21 cellular contexts compared by ENCODE assay signal in genomic region chr12:80032967-80033366, GRCh38.
DNase-seq lines count a peak whose midpoint lies in the region; ATAC-seq and TF ChIP-seq lines count a peak whose summit lies in the region.
"Had no signal": no experiment of that assay in that cellular context is flagged by ENCODE, and none has a peak within 500 bp of the region (broad histone marks: within the 10 kb centered on the region; RNA-seq: fewer than 3 reads in every experiment).

No MANE protein-coding gene starts in this region.

- H3K4me1 ChIP-seq in right atrium auricular region = peaks cover 0 to 13% of the 10 kb centered on the region in 2 donors
- H3K4me1 ChIP-seq in heart left ventricle = peaks cover 0 to 12% (median 0%) of the 10 kb centered on the region in 12 donors
- no peaks in the 10 kb centered on the region for H3K4me1 ChIP-seq in fibroblast of lung (ENCODE audit: control insufficient read depth, extremely low read depth, insufficient read depth, low read length)
- H3K4me1 ChIP-seq in aorta (ENCODE audit: control insufficient read depth in 1 of 2, insufficient read depth in 2 of 2, low read length in 2 of 2) = peaks cover 3% of the 10 kb centered on the region in 2 donors
- H3K4me1 ChIP-seq in upper lobe of left lung = peaks cover 0 to 5% (median 0%) of the 10 kb centered on the region in 4 donors

- H3K4me2 ChIP-seq in fibroblast of lung (ENCODE audit: extremely low read depth, insufficient read depth, low read length) = peak overlapping the region; percentile 54
- H3K4me2 ChIP-seq: KMS-11 had no signal

- WGBS in heart left ventricle, 4 donors = 36 to 62% (median 51%) methylated on average over 1 of the region's 1 CpG
- 0 to 5% methylated on average over 1 of the region's 1 CpG for WGBS in aorta, 2 donors
- WGBS in upper lobe of left lung, 2 donors = 60 to 66% methylated on average over 1 of the region's 1 CpG

- intact Hi-C loops in heart left ventricle (cut with DNase I) = no loop called here
- intact Hi-C loops in aorta (cut with DNase I) = loop anchor here in 1 of 2 donors (5.0 kb wide), 1 partner anchor 96 kb away; the partner anchor contains the start of gene PPP1R12A

- no peaks in the 10 kb centered on the region for H3K36me3 Mint-ChIP-seq in osteocyte (ENCODE audit: unreplicated experiment)
- H3K36me3 Mint-ChIP-seq: activated CD4-positive, alpha-beta memory T cell treated with anti-CD3 and anti-CD28 coated beads for 36 hours had no signal

- H3K36me3 ChIP-seq in right atrium auricular region (no peaks in the 10 kb centered on the region), heart left ventricle (no peaks in the 10 kb centered on the region), fibroblast of lung (ENCODE audit: control insufficient read depth, insufficient read depth, low read length) (no peaks in the 10 kb centered on the region), aorta (ENCODE audit: control insufficient read depth in 1 of 2, insufficient read depth in 2 of 2, low read length in 1 of 2) (no peaks in the 10 kb centered on the region), upper lobe of left lung (no peaks in the 10 kb centered on the region)

- peak overlapping the region; percentile 25 to 41 for H3K27ac ChIP-seq in right atrium auricular region
- peak overlapping the region in 2 of 12 donors; percentile 14 to 70 for H3K27ac ChIP-seq in heart left ventricle
- H3K27ac ChIP-seq in fibroblast of lung (ENCODE audit: insufficient read depth, low read length) = peak overlapping the region; percentile 40
- H3K27ac ChIP-seq in aorta (ENCODE audit: low read depth in 1 of 2, low read length in 2 of 2) = no peak overlapping the region
- no peak overlapping the region for H3K27ac ChIP-seq in upper lobe of left lung
- H3K27ac ChIP-seq: C4-2B, KMS-11 had no signal

- H3K4me3 Mint-ChIP-seq in osteocyte (ENCODE audit: unreplicated experiment) = no peak overlapping the region
- H3K4me3 Mint-ChIP-seq: activated B cell treated with CpG ODN at 0.5 μM for 24 hours; activated CD4-positive, alpha-beta memory T cell treated with anti-CD3 and anti-CD28 coated beads for 36 hours; neural crest cell had no signal

- no peaks in the 10 kb centered on the region for H4K20me1 ChIP-seq in fibroblast of lung (ENCODE audit: control insufficient read depth, extremely low read depth, insufficient read depth, low read length)

- H3K9ac ChIP-seq in fibroblast of lung (ENCODE audit: insufficient read depth, low read length) = no peak overlapping the region
- H3K9ac ChIP-seq: KMS-11 had no signal

- H3K4me3 ChIP-seq in right atrium auricular region (no peak overlapping the region), heart left ventricle (no peak overlapping the region), fibroblast of lung (replicated peaks in 1 of 4; ENCODE audit: control extremely low read depth in 1 of 4, insufficient read depth in 1 of 4, low read depth in 3 of 4, low read length in 4 of 4) (no peak overlapping the region), aorta (ENCODE audit: low read length in 2 of 2) (no peak overlapping the region), upper lobe of left lung (no peak overlapping the region)

- TF ChIP-seq POLR2A in heart left ventricle (IDR thresholded peaks at IDR 0.05) (no peak), upper lobe of left lung (IDR thresholded peaks at IDR 0.05) (no peak)

- no peak for TF ChIP-seq EP300 in upper lobe of left lung (IDR thresholded peaks at IDR 0.05)

- H3K9me3 ChIP-seq in right atrium auricular region (peaks cover 0 to 4% of the 10 kb centered on the region in 2 donors), heart left ventricle (no peaks in the 10 kb centered on the region), fibroblast of lung (ENCODE audit: control insufficient read depth, insufficient read depth, low read depth, low read length) (no peaks in the 10 kb centered on the region), aorta (ENCODE audit: control insufficient read depth, low read length) (no peaks in the 10 kb centered on the region), upper lobe of left lung (no peaks in the 10 kb centered on the region)

- no peak for DNase-seq in right atrium auricular region (ENCODE audit: low spot score)
- no peak for DNase-seq in heart left ventricle
- DNase-seq in fibroblast of lung (ENCODE audit: low read depth in 2 of 2) = peak in 1 of 2 donors; percentile 43
- DNase-seq in osteocyte (ENCODE audit: extremely low spot score, unreplicated experiment) = no peak
- no peak for DNase-seq in aorta
- no peak for DNase-seq in upper lobe of left lung
- no peak for DNase-seq in H4 (ENCODE audit: low spot score)
- DNase-seq: activated B cell treated with CpG ODN at 0.5 μM for 24 hours; activated CD4-positive, alpha-beta memory T cell treated with anti-CD3 and anti-CD28 coated beads for 36 hours; activated gamma-delta T cell treated with Interleukin-2 at 50 U/mL for 16 hours; DMS153; GF-D8; GOT3; left colon; NCI-H1930; stimulated activated CD4-positive, alpha-beta T cell treated with anti-CD3 and anti-CD28 coated beads, Interleukin-12 subunit alpha, Interleukin-12 subunit beta, amount 100 ng/mL, for 4 hours; T1000 had no signal

- H3K27me3 ChIP-seq in right atrium auricular region = no peaks in the 10 kb centered on the region
- no peaks in the 10 kb centered on the region for H3K27me3 ChIP-seq in heart left ventricle
- H3K27me3 ChIP-seq in fibroblast of lung (ENCODE audit: control insufficient read depth, insufficient read depth, low read length) = no peaks in the 10 kb centered on the region
- H3K27me3 ChIP-seq in aorta (ENCODE audit: control insufficient read depth in 1 of 2, insufficient read depth in 2 of 2, low read length in 1 of 2) = no peaks in the 10 kb centered on the region
- no peaks in the 10 kb centered on the region for H3K27me3 ChIP-seq in upper lobe of left lung

- no peaks in the 10 kb centered on the region for H3K79me2 ChIP-seq in fibroblast of lung (ENCODE audit: control insufficient read depth, insufficient read depth, low read length)

- peaks cover 6% of the 10 kb centered on the region for H3K4me1 Mint-ChIP-seq in osteocyte (ENCODE audit: unreplicated experiment)
- H3K4me1 Mint-ChIP-seq: activated B cell treated with CpG ODN at 0.5 μM for 24 hours had no signal

- no peak overlapping the region for H2AFZ ChIP-seq in fibroblast of lung (ENCODE audit: low read length)

- TF ChIP-seq CTCF in right atrium auricular region (IDR thresholded peaks at IDR 0.05) (no peak), heart left ventricle (IDR thresholded peaks at IDR 0.05) (no peak), fibroblast of lung (conservative IDR thresholded peaks at IDR 0.05 in 1 of 2, IDR thresholded peaks at IDR 0.05 in 1 of 2; ENCODE audit: low read depth in 1 of 2, low read length in 2 of 2) (no peak), osteocyte (IDR thresholded peaks at IDR 0.05) (no peak), upper lobe of left lung (IDR thresholded peaks at IDR 0.05) (no peak)

- peak overlapping the region; percentile 21 for H3K27ac Mint-ChIP-seq in osteocyte (ENCODE audit: unreplicated experiment)
- H3K27ac Mint-ChIP-seq: activated B cell treated with CpG ODN at 0.5 μM for 24 hours; activated CD4-positive, alpha-beta memory T cell treated with anti-CD3 and anti-CD28 coated beads for 36 hours had no signal

- ATAC-seq in heart left ventricle (no peak), aorta (ENCODE audit: low FRiP score) (peak; percentile 36), upper lobe of left lung (ENCODE audit: low FRiP score in 2 of 2) (no peak), GM19395 (IDR thresholded peaks at IDR 0.05; ENCODE audit: unreplicated experiment) (no peak)
- ATAC-seq: left colon had no signal

- H3K27me3 Mint-ChIP-seq in osteocyte (ENCODE audit: unreplicated experiment) = no peaks in the 10 kb centered on the region

- no peaks in the 10 kb centered on the region for H3K9me3 Mint-ChIP-seq in osteocyte (ENCODE audit: unreplicated experiment)
- H3K9me3 Mint-ChIP-seq: activated B cell treated with CpG ODN at 0.5 μM for 24 hours; activated CD4-positive, alpha-beta memory T cell treated with anti-CD3 and anti-CD28 coated beads for 36 hours; neural crest cell had no signal

Comparison
In these comparisons a context has a peak if more than half of its experiments do, and no peak if none do; other contexts are left out.
1. H3K27ac ChIP-seq: peak in right atrium auricular region (2 of 2) and fibroblast of lung (single experiment); none in aorta (0 of 2) and upper lobe of left lung (0 of 4).